In genomic region chr1:174999216-174999925, GRCh38 we compare ENCODE assay signal across 1 cellular context.
A peak's percentile ranks its signal among the peaks of the same experiment; 100 is the strongest.
TF ChIP-seq lines count a peak whose summit lies in the region.

No MANE protein-coding gene starts in this region.

TF ChIP-seq in HepG2, 621 proteins besides CTCF, POLR2A, EP300 and RAD21 (continued from another document and continues in another):
- TF ChIP-seq SNAPC4 (CRISPR knock-in tag; IDR thresholded peaks at IDR 0.05): peak; percentile 74; the same call in 1 of the 2 replicates
- no peak for TF ChIP-seq ZBED4 (CRISPR knock-in tag; IDR thresholded peaks at IDR 0.05; ENCODE audit: borderline replicate concordance)
- TF ChIP-seq RELA (CRISPR knock-in tag; IDR thresholded peaks at IDR 0.05): no peak
- TF ChIP-seq MBNL3 (CRISPR knock-in tag; conservative IDR thresholded peaks at IDR 0.05): no peak
- TF ChIP-seq TOPORS (CRISPR knock-in tag; IDR thresholded peaks at IDR 0.05): no peak; the same call in 1 of the 2 replicates
- peak; percentile 62; the same call in 1 of the 2 replicates for TF ChIP-seq HCFC1 (IDR thresholded peaks at IDR 0.05; ENCODE audit: low read depth, low read length)
- TF ChIP-seq JDP2 (CRISPR knock-in tag; IDR thresholded peaks at IDR 0.05; ENCODE audit: borderline replicate concordance): no peak; the same call in 1 of the 2 replicates
- TF ChIP-seq BCL3 (CRISPR knock-in tag; IDR thresholded peaks at IDR 0.05): 0 out of 2 replicates have a peak, but pooled peaks have one; percentile 73
- no peak; the same call in 1 of the 2 replicates for TF ChIP-seq TCF7 (IDR thresholded peaks at IDR 0.05; ENCODE audit: low read depth)
- TF ChIP-seq ZNF772 (CRISPR knock-in tag; IDR thresholded peaks at IDR 0.05): no peak
- peak; percentile 77 for TF ChIP-seq U2AF1 (optimal IDR thresholded peaks at IDR 0.05; ENCODE audit: low read depth, low read length)
- no peak; the same call in 1 of the 2 replicates for TF ChIP-seq ZNF510 (CRISPR knock-in tag; IDR thresholded peaks at IDR 0.05; ENCODE audit: low read depth)
- no peak for TF ChIP-seq SMC3 (IDR thresholded peaks at IDR 0.05; ENCODE audit: low read length)
- peak; percentile 36 for TF ChIP-seq RBM39 (IDR thresholded peaks at IDR 0.05; ENCODE audit: low read depth, low read length, poor library complexity, severe bottlenecking)
- no peak; the same call in 1 of the 2 replicates for TF ChIP-seq ZNF362 (CRISPR knock-in tag; IDR thresholded peaks at IDR 0.05; ENCODE audit: borderline replicate concordance)
- TF ChIP-seq HINFP (CRISPR knock-in tag; IDR thresholded peaks at IDR 0.05; ENCODE audit: low read depth): no peak
- TF ChIP-seq POLR2AphosphoS2 (IDR thresholded peaks at IDR 0.05; ENCODE audit: low read depth, low read length): peak; percentile 97
- no peak; the same call in 1 of the 2 replicates for TF ChIP-seq TMF1 (CRISPR knock-in tag; IDR thresholded peaks at IDR 0.05; ENCODE audit: low read depth)
- 0 out of 2 replicates have a peak, but pooled peaks have one; percentile 5 for TF ChIP-seq ZNF605 (CRISPR knock-in tag; IDR thresholded peaks at IDR 0.05)
- TF ChIP-seq KLF12 (CRISPR knock-in tag; IDR thresholded peaks at IDR 0.05; ENCODE audit: borderline replicate concordance): no peak
- no peak for TF ChIP-seq ZNF329 (CRISPR knock-in tag; IDR thresholded peaks at IDR 0.05; ENCODE audit: low read depth)
- no peak for TF ChIP-seq ZNF354B (CRISPR knock-in tag; IDR thresholded peaks at IDR 0.05)
- no peak for TF ChIP-seq ZNF343 (CRISPR knock-in tag; IDR thresholded peaks at IDR 0.05)
- peak; percentile 99 for TF ChIP-seq KAT8 (CRISPR knock-in tag; IDR thresholded peaks at IDR 0.05)
- no peak for TF ChIP-seq ZNF749 (CRISPR knock-in tag; IDR thresholded peaks at IDR 0.05; ENCODE audit: borderline replicate concordance)
- TF ChIP-seq FIP1L1 (IDR thresholded peaks at IDR 0.05; ENCODE audit: borderline replicate concordance, insufficient read depth, low read depth, low read length): no peak
- no peak for TF ChIP-seq CC2D1A (CRISPR knock-in tag; IDR thresholded peaks at IDR 0.05)
- TF ChIP-seq ADNP (CRISPR knock-in tag; IDR thresholded peaks at IDR 0.05): no peak
- TF ChIP-seq LRRFIP1 (CRISPR knock-in tag; conservative IDR thresholded peaks at IDR 0.05): no peak
- TF ChIP-seq ZNF414 (CRISPR knock-in tag; IDR thresholded peaks at IDR 0.05): no peak; the same call in none of the 2 replicates
- no peak for TF ChIP-seq HMGA1 (CRISPR knock-in tag; conservative IDR thresholded peaks at IDR 0.05)
- TF ChIP-seq PHF5A (CRISPR knock-in tag; IDR thresholded peaks at IDR 0.05; ENCODE audit: low read depth, unreplicated experiment): no peak
- TF ChIP-seq SMAD9 (CRISPR knock-in tag; IDR thresholded peaks at IDR 0.05): no peak
- peak; percentile 90 for TF ChIP-seq PHF8 (CRISPR knock-in tag; IDR thresholded peaks at IDR 0.05)
- peak; percentile 14; the same call in 1 of the 2 replicates for TF ChIP-seq KDM5B (CRISPR knock-in tag; IDR thresholded peaks at IDR 0.05; ENCODE audit: borderline replicate concordance)
- peak; percentile 87 for TF ChIP-seq ZNF317 (CRISPR knock-in tag; IDR thresholded peaks at IDR 0.05)
- no peak for TF ChIP-seq NONO (IDR thresholded peaks at IDR 0.05)
- TF ChIP-seq NONO (CRISPR knock-in tag; conservative IDR thresholded peaks at IDR 0.05): peak; percentile 88
- no peak for TF ChIP-seq PRDM15 (CRISPR knock-in tag; IDR thresholded peaks at IDR 0.05)
